In the genomic region with DNA sequence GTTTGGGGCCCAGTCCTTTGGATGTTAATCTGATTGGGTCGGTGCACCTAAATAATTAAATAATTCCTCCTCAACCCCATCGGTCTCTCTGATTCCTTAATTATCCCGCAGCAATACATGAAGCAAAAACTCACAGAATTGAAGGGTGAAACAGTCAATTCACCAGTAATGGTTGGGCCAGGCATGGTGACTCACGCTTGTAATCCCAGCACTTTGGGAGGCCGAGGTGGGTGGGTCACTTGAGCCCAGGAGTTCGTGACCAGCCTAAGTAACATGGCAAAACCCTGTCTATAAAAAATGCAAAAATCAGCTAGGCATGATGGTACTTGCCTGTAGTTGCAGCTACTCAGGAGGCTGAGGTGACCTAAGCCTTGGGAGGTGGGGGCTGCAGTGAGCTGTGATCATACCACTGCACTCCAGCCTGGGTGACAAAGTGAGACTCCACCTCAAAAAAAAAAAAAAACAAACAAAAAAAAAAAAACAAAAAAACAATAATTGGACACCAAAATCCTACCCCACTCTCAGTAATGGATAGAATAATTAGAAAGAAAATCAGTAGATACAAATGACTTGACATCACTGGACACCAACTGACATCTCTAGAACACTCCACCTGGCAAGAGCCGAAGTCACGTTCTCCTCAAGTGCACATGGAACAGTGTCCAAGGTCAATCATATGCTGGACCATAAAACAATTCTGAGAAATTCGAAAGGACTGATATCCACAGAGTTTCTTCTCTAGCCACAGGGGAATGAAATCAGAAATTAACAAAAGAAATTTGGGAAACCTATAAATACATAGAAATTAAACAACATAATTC, we compare ENCODE assay signal across 18 cellular contexts. TPM values are rescaled to one million over a fixed set of nuclear protein-coding genes. Genes with fewer than 3 reads are reported as not detected.
DNase-seq lines count a peak whose midpoint lies in the region; ATAC-seq and TF ChIP-seq lines count a peak whose summit lies in the region.
"Had no signal": no experiment of that assay in that cellular context is flagged by ENCODE, and none has a peak within 500 bp of the region (broad histone marks: within the 10 kb centered on the region; RNA-seq: fewer than 3 reads in every experiment).

No MANE protein-coding gene starts in this region.

- TF ChIP-seq CTCF in testis (IDR thresholded peaks at IDR 0.05): no peak
- TF ChIP-seq CTCF in endodermal cell (conservative IDR thresholded peaks at IDR 0.05): no peak

- no peak overlapping the region for H3K4me3 Mint-ChIP-seq in activated CD4-positive, alpha-beta memory T cell treated with anti-CD3 and anti-CD28 coated beads for 36 hours
- H3K4me3 Mint-ChIP-seq in endodermal cell: no peak overlapping the region
- H3K4me3 Mint-ChIP-seq: activated B cell treated with CpG ODN at 0.5 μM for 24 hours; activated CD8-positive, alpha-beta T cell treated with anti-CD3 and anti-CD28 coated beads, Interleukin-2, amount 10 ng/mL, durations not matched to agents 7 days and 5 days had no signal

- H3K36me3 Mint-ChIP-seq in activated CD4-positive, alpha-beta memory T cell treated with anti-CD3 and anti-CD28 coated beads for 36 hours: no peaks in the 10 kb centered on the region
- no peaks in the 10 kb centered on the region for H3K36me3 Mint-ChIP-seq in endodermal cell (ENCODE audit: low read depth)
- H3K36me3 Mint-ChIP-seq: activated naive CD4-positive, alpha-beta T cell treated with anti-CD3 and anti-CD28 coated beads, Interleukin-2, amount 50 U/mL, for 72 hours had no signal

- TF ChIP-seq POLR2A in testis (IDR thresholded peaks at IDR 0.05): no peak

- intact Hi-C loops in testis (cut with DNase I; ENCODE audit: low total_unique reads): no loop called here
- intact Hi-C loops in activated CD4-positive, alpha-beta memory T cell treated with anti-CD3 and anti-CD28 coated beads for 36 hours (cut with micrococcal nuclease): no loop called here

- H3K27me3 Mint-ChIP-seq in activated CD4-positive, alpha-beta memory T cell treated with anti-CD3 and anti-CD28 coated beads for 36 hours: peaks cover 33% of the 10 kb centered on the region
- H3K27me3 Mint-ChIP-seq in endodermal cell (ENCODE audit: insufficient read depth): peaks cover 36% of the 10 kb centered on the region

- peak overlapping the region; percentile 80 to 82 for H3K27ac ChIP-seq in testis
- no peak overlapping the region for H3K27ac ChIP-seq in endodermal cell (ENCODE audit: low read depth, low read length)
- H3K27ac ChIP-seq: gastrocnemius medialis, thoracic aorta had no signal

- H3K27me3 ChIP-seq in testis: no peaks in the 10 kb centered on the region
- H3K27me3 ChIP-seq in endodermal cell (ENCODE audit: control insufficient read depth, insufficient read depth, low read length, poor library complexity, severe bottlenecking): peaks cover 27% of the 10 kb centered on the region

- H3K4me1 ChIP-seq in testis: peaks cover 26% of the 10 kb centered on the region
- no peaks in the 10 kb centered on the region for H3K4me1 ChIP-seq in endodermal cell (ENCODE audit: control insufficient read depth, insufficient read depth, low read length)
- H3K4me1 ChIP-seq: gastrocnemius medialis had no signal

- H3K27ac Mint-ChIP-seq in activated CD4-positive, alpha-beta memory T cell treated with anti-CD3 and anti-CD28 coated beads for 36 hours: no peak overlapping the region
- no peak overlapping the region for H3K27ac Mint-ChIP-seq in endodermal cell
- H3K27ac Mint-ChIP-seq: activated B cell treated with CpG ODN at 0.5 μM for 24 hours; activated CD8-positive, alpha-beta T cell treated with anti-CD3 and anti-CD28 coated beads, Interleukin-2, amount 10 ng/mL, durations not matched to agents 7 days and 5 days had no signal

- no peaks in the 10 kb centered on the region for H3K9me3 Mint-ChIP-seq in activated CD4-positive, alpha-beta memory T cell treated with anti-CD3 and anti-CD28 coated beads for 36 hours
- no peaks in the 10 kb centered on the region for H3K9me3 Mint-ChIP-seq in endodermal cell
- H3K9me3 Mint-ChIP-seq: activated B cell treated with CpG ODN at 0.5 μM for 24 hours; activated naive CD4-positive, alpha-beta T cell treated with anti-CD3 and anti-CD28 coated beads, Interleukin-2, amount 50 U/mL, for 72 hours had no signal

- 37 to 59% methylated on average over 9 of the region's 9 CpGs for WGBS in testis, 2 donors
- WGBS in endodermal cell (ENCODE audit: insufficient coverage in 1 of 2, insufficient read length in 1 of 2), 2 experiments: 85 to 88% methylated on average over 8 to 9 of the region's 9 CpGs

- H3K9me3 ChIP-seq in testis (no peaks in the 10 kb centered on the region), endodermal cell (ENCODE audit: control insufficient read depth, low read length) (no peaks in the 10 kb centered on the region)
- H3K9me3 ChIP-seq: gastrocnemius medialis, thoracic aorta had no signal

- DNase-seq in LoVo (ENCODE audit: low spot score) (peak; percentile 24), kidney glomerular epithelial cell (lab: John Stamatoyannopoulos, UW) (peak; percentile 3), testis (peak; percentile 68), endodermal cell (no peak)
- peak; percentile 12 for DNase-seq in activated CD8-positive, alpha-beta memory T cell treated with anti-CD3 and anti-CD28 coated beads, Interleukin-2, amount 50 U/mL, for 48 hours
- DNase-seq in activated CD4-positive, alpha-beta memory T cell treated with anti-CD3 and anti-CD28 coated beads for 36 hours: no peak
- DNase-seq: activated B cell treated with CpG ODN at 0.5 μM for 24 hours; activated CD8-positive, alpha-beta T cell treated with anti-CD3 and anti-CD28 coated beads, Interleukin-2, amount 10 ng/mL, durations not matched to agents 7 days and 5 days; cortex of kidney; gastrocnemius medialis; NCI-H2081; NCI-H510A had no signal

- H3K4me1 Mint-ChIP-seq in activated CD4-positive, alpha-beta memory T cell treated with anti-CD3 and anti-CD28 coated beads for 36 hours (ENCODE audit: low read depth): no peaks in the 10 kb centered on the region
- H3K4me1 Mint-ChIP-seq in endodermal cell: peaks cover 6% of the 10 kb centered on the region
- H3K4me1 Mint-ChIP-seq: activated B cell treated with CpG ODN at 0.5 μM for 24 hours had no signal

- POLR2A ChIA-PET in activated CD4-positive, alpha-beta memory T cell treated with anti-CD3 and anti-CD28 coated beads for 36 hours (lab: Charles Lee): no interaction called here

- CTCF ChIA-PET in activated CD4-positive, alpha-beta memory T cell treated with anti-CD3 and anti-CD28 coated beads for 36 hours (lab: Charles Lee): no interaction called here

- H3K36me3 ChIP-seq in testis (ENCODE audit: low read depth, missing control alignments): no peaks in the 10 kb centered on the region
- no peaks in the 10 kb centered on the region for H3K36me3 ChIP-seq in endodermal cell (ENCODE audit: control insufficient read depth, insufficient read depth, low read length)
- H3K36me3 ChIP-seq: gastrocnemius medialis, thoracic aorta had no signal

- H3K4me3 ChIP-seq in testis: no peak overlapping the region
- H3K4me3 ChIP-seq in endodermal cell (ENCODE audit: low read length): no peak overlapping the region
- H3K4me3 ChIP-seq: gastrocnemius medialis, thoracic aorta had no signal

- no peak overlapping the region for H3K9ac ChIP-seq in endodermal cell (ENCODE audit: extremely low read depth, low read length, poor library complexity, severe bottlenecking)

- ATAC-seq in GM18870 (IDR thresholded peaks at IDR 0.05; ENCODE audit: unreplicated experiment): no peak
- ATAC-seq: activated CD8-positive, alpha-beta T cell treated with anti-CD3 and anti-CD28 coated beads, Interleukin-2, amount 10 ng/mL, durations not matched to agents 7 days and 5 days; activated naive CD4-positive, alpha-beta T cell treated with anti-CD3 and anti-CD28 coated beads, Interleukin-2, amount 50 U/mL, for 72 hours; gastrocnemius medialis; left lobe of liver had no signal

RNA-seq across cellular contexts. Expression of a gene that starts 5.3 kb away (rescaled TPM):
- total RNA-seq in testis: 10 to 100 TPM; 25.6 to 31.1 TPM
- 10.4 TPM for polyA plus RNA-seq in testis (ENCODE audit: insufficient read depth, low read depth, low replicate concordance)
- total RNA-seq in activated CD4-positive, alpha-beta memory T cell treated with anti-CD3 and anti-CD28 coated beads for 36 hours: not detected
- 1 to 10 TPM in 1 of 2 donors, under 1 TPM in 1; 0.35 to 1.2 TPM for total RNA-seq in endodermal cell
- 0.50 TPM for polyA plus RNA-seq in endodermal cell (2013, experiment 1 of 2)
- polyA plus RNA-seq in endodermal cell (2013, experiment 2 of 2): not detected
- total RNA-seq: activated B cell treated with CpG ODN at 0.5 μM for 24 hours; activated CD8-positive, alpha-beta T cell treated with anti-CD3 and anti-CD28 coated beads, Interleukin-2, amount 10 ng/mL, durations not matched to agents 7 days and 5 days; activated naive CD4-positive, alpha-beta T cell treated with anti-CD3 and anti-CD28 coated beads, Interleukin-2, amount 50 U/mL, for 72 hours; endothelial cell of umbilical vein; SK-MEL-5 had no signal
- polyA plus RNA-seq: endothelial cell of umbilical vein had no signal

Comparison
In these comparisons a context has a peak if more than half of its experiments do, and no peak if none do; other contexts are left out.
1. DNase-seq: peak in LoVo (single experiment), activated CD8-positive, alpha-beta memory T cell treated with anti-CD3 and anti-CD28 coated beads, Interleukin-2, amount 50 U/mL, for 48 hours (single experiment), kidney glomerular epithelial cell (single experiment) and testis (single experiment); none in activated CD4-positive, alpha-beta memory T cell treated with anti-CD3 and anti-CD28 coated beads for 36 hours (single experiment) and endodermal cell (single experiment).
2. RNA of a gene that starts 5.3 kb away (total RNA-seq): 25.6 to 31.1 TPM in testis; 0.35 to 1.2 TPM in endodermal cell and not detected in activated CD4-positive, alpha-beta memory T cell treated with anti-CD3 and anti-CD28 coated beads for 36 hours; every median in the first group is over 10 times any median in the second.